Comparison of ENCODE assay signal across 8 cellular contexts in genomic region chr3:8607285-8608040, GRCh38. TPM values are rescaled to one million over a fixed set of nuclear protein-coding genes. Genes with fewer than 3 reads are reported as not detected.
DNase-seq lines count a peak whose midpoint lies in the region; ATAC-seq, FAIRE-seq and TF ChIP-seq lines count a peak whose summit lies in the region.

No MANE protein-coding gene starts in this region.

- H3K4me1 Mint-ChIP-seq in Caco-2 (ENCODE audit: low read depth, unreplicated experiment) (no peaks in the 10 kb centered on the region), astrocyte (ENCODE audit: low read depth, unreplicated experiment) (peaks cover 16% of the 10 kb centered on the region)

- H3K4me2 ChIP-seq in astrocyte (ENCODE audit: low read length) (no peak overlapping the region), hepatocyte (no peak overlapping the region)

- H3K4me3 Mint-ChIP-seq in Caco-2 (ENCODE audit: unreplicated experiment) (no peak overlapping the region), astrocyte (ENCODE audit: unreplicated experiment) (no peak overlapping the region)

- POLR2A ChIA-PET in Caco-2 (lab: Charles Lee) = no interaction called here

- H3K36me3 ChIP-seq in Caco-2 (ENCODE audit: control insufficient read depth, insufficient read depth, low read length) (no peaks in the 10 kb centered on the region), astrocyte (ENCODE audit: insufficient read depth, low read length) (no peaks in the 10 kb centered on the region), hepatocyte (replicated peaks; ENCODE audit: insufficient read depth, low read depth) (no peaks in the 10 kb centered on the region), small intestine (ENCODE audit: control insufficient read depth in 2 of 2, insufficient read depth in 2 of 2, low read length in 2 of 2) (no peaks in the 10 kb centered on the region)

- peak; percentile 56 for ATAC-seq in HG02884 (IDR thresholded peaks at IDR 0.05; ENCODE audit: unreplicated experiment)
- ATAC-seq in GM21619 (IDR thresholded peaks at IDR 0.05; ENCODE audit: unreplicated experiment) = no peak

- WGBS in hepatocyte (ENCODE audit: low lambda C conversion rate, missing lambda C conversion rate) = 68% methylated on average over 7 of the region's 7 CpGs
- WGBS in small intestine, 3 donors = 61 to 68% (median 65%) methylated on average over 7 of the region's 7 CpGs

- no peak overlapping the region for H3K9ac ChIP-seq in astrocyte (ENCODE audit: low read length)

- no peaks in the 10 kb centered on the region for H3K9me2 ChIP-seq in hepatocyte (replicated peaks; ENCODE audit: insufficient read depth)

- DNase-seq in Caco-2 = peak; percentile 69 to 73
- peak; percentile 68 for DNase-seq in astrocyte (ENCODE audit: low read depth)
- DNase-seq in hepatocyte (ENCODE audit: low spot score) = peak; percentile 84
- DNase-seq in small intestine = peak; percentile 33
- DNase-seq in NCI-H446 (lab: John Stamatoyannopoulos, UW) = no peak
- no peak for DNase-seq in NCI-H774 (lab: John Stamatoyannopoulos, UW)

- H4K20me1 ChIP-seq in astrocyte (ENCODE audit: insufficient read depth, low read length) (no peaks in the 10 kb centered on the region), hepatocyte (ENCODE audit: insufficient read depth, poor library complexity, severe bottlenecking) (no peaks in the 10 kb centered on the region)

- H3K4me3 ChIP-seq in Caco-2 (ENCODE audit: low read depth, low read length) = no peak overlapping the region
- H3K4me3 ChIP-seq in astrocyte (ENCODE audit: insufficient read depth, low read depth, low read length) = no peak overlapping the region
- no peak overlapping the region for H3K4me3 ChIP-seq in hepatocyte
- H3K4me3 ChIP-seq in small intestine (ENCODE audit: low read depth in 1 of 2, low read length in 2 of 2) = no peak overlapping the region

- CTCF ChIA-PET in Caco-2 (lab: Charles Lee) = interaction anchor here (1.0 to 1.8 kb wide), 4 partner anchors 106 to 283 kb away, joined by 5 to 7 read pairs (median 5); partner anchors contain the start of gene LMCD1

- H3K27me3 Mint-ChIP-seq in Caco-2 (ENCODE audit: insufficient read depth, unreplicated experiment) = no peaks in the 10 kb centered on the region
- H3K27me3 Mint-ChIP-seq in astrocyte (ENCODE audit: low read depth, unreplicated experiment) = no peaks in the 10 kb centered on the region

- H3K9me3 Mint-ChIP-seq in Caco-2 (ENCODE audit: unreplicated experiment) (no peaks in the 10 kb centered on the region), astrocyte (ENCODE audit: unreplicated experiment) (no peaks in the 10 kb centered on the region)

- H3K79me2 ChIP-seq in astrocyte (ENCODE audit: insufficient read depth, low read length) (no peaks in the 10 kb centered on the region), hepatocyte (no peaks in the 10 kb centered on the region)

- H3K9me3 ChIP-seq in Caco-2 = no peaks in the 10 kb centered on the region
- H3K9me3 ChIP-seq in astrocyte (ENCODE audit: insufficient read depth, low read depth, low read length) = no peaks in the 10 kb centered on the region
- H3K9me3 ChIP-seq in hepatocyte (ENCODE audit: low read depth) = no peaks in the 10 kb centered on the region
- H3K9me3 ChIP-seq in small intestine (ENCODE audit: control insufficient read depth, low read depth) = no peaks in the 10 kb centered on the region

- H3K4me1 ChIP-seq in Caco-2 = peaks cover 12% of the 10 kb centered on the region; the same call in 1 of the 2 replicates
- peaks cover 9% of the 10 kb centered on the region for H3K4me1 ChIP-seq in astrocyte (ENCODE audit: insufficient read depth, low read length)
- peaks cover 12% of the 10 kb centered on the region for H3K4me1 ChIP-seq in hepatocyte (ENCODE audit: insufficient read depth)
- H3K4me1 ChIP-seq in small intestine (ENCODE audit: control insufficient read depth in 2 of 2, insufficient read depth in 1 of 2, low read depth in 1 of 2, low read length in 1 of 2) = no peaks in the 10 kb centered on the region

- peak; percentile 20 for FAIRE-seq in astrocyte (lab: Jason Lieb, UNC)
- FAIRE-seq in small intestine (lab: Jason Lieb, UNC) = no peak

- H2AFZ ChIP-seq in astrocyte (ENCODE audit: low read depth, low read length) = no peak overlapping the region
- no peak overlapping the region for H2AFZ ChIP-seq in hepatocyte

- H3K27ac Mint-ChIP-seq in Caco-2 (ENCODE audit: unreplicated experiment) (no peak overlapping the region), astrocyte (ENCODE audit: unreplicated experiment) (no peak overlapping the region)

- H3K27me3 ChIP-seq in Caco-2 (replicated peaks; ENCODE audit: control insufficient read depth, insufficient read depth, low read length) = no peaks in the 10 kb centered on the region
- H3K27me3 ChIP-seq in astrocyte (ENCODE audit: insufficient read depth, low read length) = no peaks in the 10 kb centered on the region
- H3K27me3 ChIP-seq in hepatocyte = no peaks in the 10 kb centered on the region
- H3K27me3 ChIP-seq in small intestine (ENCODE audit: control insufficient read depth in 2 of 2, insufficient read depth in 2 of 2, low read length in 2 of 2) = no peaks in the 10 kb centered on the region

- TF ChIP-seq CTCF in Caco-2 (IDR thresholded peaks at IDR 0.05; ENCODE audit: insufficient read depth in 1 of 2, low read depth in 1 of 2, low read length in 1 of 2, severe bottlenecking in 1 of 2, unreplicated experiment in 1 of 2) (peak; percentile 52 to 69), astrocyte (IDR thresholded peaks at IDR 0.05; ENCODE audit: insufficient read depth, low read depth, low read length) (peak; percentile 68), hepatocyte (IDR thresholded peaks at IDR 0.05; ENCODE audit: poor library complexity) (peak; percentile 66)

- H3K27ac ChIP-seq in astrocyte (ENCODE audit: low read depth, low read length) (no peak overlapping the region), hepatocyte (no peak overlapping the region), small intestine (ENCODE audit: low read depth in 1 of 2, low read length in 1 of 2) (no peak overlapping the region)

- intact Hi-C loops in Caco-2 (cut with micrococcal nuclease; ENCODE audit: unreplicated experiment) = loop anchor here (1.0 to 10.0 kb wide), 6 partner anchors 107 to 493 kb away; no protein-coding TSS in a partner anchor

- BruUV-seq in Caco-2 (replicated peaks; lab: Mats Ljungman, UMichigan) = no TSS peak

- H3K36me3 Mint-ChIP-seq in Caco-2 (ENCODE audit: insufficient read depth, unreplicated experiment) (no peaks in the 10 kb centered on the region), astrocyte (ENCODE audit: low read depth, unreplicated experiment) (no peaks in the 10 kb centered on the region)

RNA-seq across cellular contexts. Expression of gene SSUH2, which starts 37.1 kb away (rescaled TPM):
- total RNA-seq in Caco-2 (2022) (7.6 and 9.4 TPM in 2 replicates), astrocyte (not detected in 2 replicates), hepatocyte (17.6 and 19.7 TPM in 2 replicates)
- polyA plus RNA-seq in hepatocyte (21.3 and 21.6 TPM in 2 replicates), small intestine (100 to 1,000 TPM in 2 of 3 donors, 10 to 100 TPM in 1; 15.8 to 308 (median 196) TPM)

Comparison
In these comparisons a context has a peak if more than half of its experiments do, and no peak if none do; other contexts are left out.
1. DNase-seq: peak in Caco-2 (2 of 2), astrocyte (single experiment), hepatocyte (single experiment) and small intestine (single experiment); none in NCI-H446 (0 of 2) and NCI-H774 (single experiment).
2. Peak in every context shown above with its lines, with median percentiles within 50 percentile points of each other: CTCF ChIP-seq.